In genomic region chr17:13321932-13322701, GRCh38 we compare ENCODE assay signal across 25 cellular contexts.
"Had no signal": no experiment of that assay in that cellular context is flagged by ENCODE, and none has a peak within 500 bp of the region (broad histone marks: within the 10 kb centered on the region; RNA-seq: fewer than 3 reads in every experiment).

No MANE protein-coding gene starts in this region.

- H3K4me3 ChIP-seq: cardiac muscle cell, SJSA1 had no signal

- ATAC-seq: activated naive CD4-positive, alpha-beta T cell treated with anti-CD3 and anti-CD28 coated beads, Interleukin-2, amount 50 U/mL, for 72 hours; activated naive CD8-positive, alpha-beta T cell treated with anti-CD3 and anti-CD28 coated beads, Interleukin-2, amount 50 U/mL, for 24 hours; activated T-cell treated with anti-CD3 and anti-CD28 coated beads, Interleukin-2, amount 50 U/mL, for 4 hours; Panc1; SK-N-SH treated with all-trans-retinoic acid at 6 μM for 48 hours had no signal

- H3K27me3 Mint-ChIP-seq: activated B cell treated with CpG ODN at 0.5 μM for 24 hours; activated CD4-positive, alpha-beta T cell treated with anti-CD3 and anti-CD28 coated beads, Interleukin-2, amount 10 ng/mL, durations not matched to agents 7 days and 5 days had no signal

- DNase-seq: activated B cell treated with CpG ODN at 0.5 μM for 24 hours; activated CD4-positive, alpha-beta memory T cell treated with anti-CD3 and anti-CD28 coated beads for 36 hours; activated CD4-positive, alpha-beta T cell treated with anti-CD3 and anti-CD28 coated beads, Interleukin-2, amount 10 ng/mL, durations not matched to agents 7 days and 5 days; activated CD8-positive, alpha-beta memory T cell treated with anti-CD3 and anti-CD28 coated beads for 24 hours; activated effector memory CD4-positive, alpha-beta T cell treated with anti-CD3 and anti-CD28 coated beads, Interleukin-2, amount 50 U/mL, for 16 hours; activated naive CD4-positive, alpha-beta T cell treated with Interleukin-2 at 50 U/mL for 16 hours; activated naive CD8-positive, alpha-beta T cell treated with anti-CD3 and anti-CD28 coated beads, Interleukin-2, amount 50 U/mL, for 24 hours; activated T-cell treated with anti-CD3 and anti-CD28 coated beads, Interleukin-2, amount 50 U/mL, for 4 hours; brain microvascular endothelial cell; MM.1S; NCI-H1105; NCI-H1436; NCI-H1694 treated with DMSO at 0.1 percent for 48 hours; NCI-H2029 treated with DMSO at 0.1 percent for 48 hours; NCI-H510A treated with DMSO at 0.1 percent for 48 hours; NCI-H69; NK-92 treated with Interleukin-12 subunit alpha and Interleukin-12 subunit beta, amount 100 ng/mL, for 24 hours; OCI-M1; SHP77 had no signal

- H3K4me1 ChIP-seq: SJSA1 had no signal

- H3K9me3 ChIP-seq: SJSA1 had no signal

- H3K36me3 Mint-ChIP-seq: activated CD4-positive, alpha-beta memory T cell treated with anti-CD3 and anti-CD28 coated beads for 36 hours; activated naive CD4-positive, alpha-beta T cell treated with anti-CD3 and anti-CD28 coated beads, Interleukin-2, amount 50 U/mL, for 72 hours had no signal

- H3K9me3 Mint-ChIP-seq: activated B cell treated with CpG ODN at 0.5 μM for 24 hours; activated CD4-positive, alpha-beta memory T cell treated with anti-CD3 and anti-CD28 coated beads for 36 hours; activated CD4-positive, alpha-beta T cell treated with anti-CD3 and anti-CD28 coated beads, Interleukin-2, amount 10 ng/mL, durations not matched to agents 7 days and 5 days; activated naive CD4-positive, alpha-beta T cell treated with anti-CD3 and anti-CD28 coated beads, Interleukin-2, amount 50 U/mL, for 72 hours; activated naive CD8-positive, alpha-beta T cell treated with anti-CD3 and anti-CD28 coated beads, Interleukin-2, amount 50 U/mL, for 24 hours; activated T-cell treated with anti-CD3 and anti-CD28 coated beads, Interleukin-2, amount 50 U/mL, for 4 hours; T-helper 1 cell treated with Interleukin-12 subunit alpha and Interleukin-12 subunit beta and Interleukin-4 antibody, amounts not matched to agents 30 μg/mL and 1 μg/mL, for 36 hours had no signal

- H3K27ac Mint-ChIP-seq: activated B cell treated with CpG ODN at 0.5 μM for 24 hours; activated CD4-positive, alpha-beta memory T cell treated with anti-CD3 and anti-CD28 coated beads for 36 hours; activated CD4-positive, alpha-beta T cell treated with anti-CD3 and anti-CD28 coated beads, Interleukin-2, amount 10 ng/mL, durations not matched to agents 7 days and 5 days; activated naive CD4-positive, alpha-beta T cell treated with anti-CD3 and anti-CD28 coated beads, Interleukin-2, amount 50 U/mL, for 72 hours; activated naive CD8-positive, alpha-beta T cell treated with anti-CD3 and anti-CD28 coated beads, Interleukin-2, amount 50 U/mL, for 24 hours; T-helper 1 cell treated with Interleukin-12 subunit alpha and Interleukin-12 subunit beta and Interleukin-4 antibody, amounts not matched to agents 30 μg/mL and 1 μg/mL, for 36 hours had no signal

- H3K27me3 ChIP-seq: brain microvascular endothelial cell, cardiac muscle cell, SJSA1 had no signal

- H3K4me1 Mint-ChIP-seq: activated B cell treated with CpG ODN at 0.5 μM for 24 hours; activated CD4-positive, alpha-beta T cell treated with anti-CD3 and anti-CD28 coated beads, Interleukin-2, amount 10 ng/mL, durations not matched to agents 7 days and 5 days; activated naive CD8-positive, alpha-beta T cell treated with anti-CD3 and anti-CD28 coated beads, Interleukin-2, amount 50 U/mL, for 24 hours had no signal

- H3K36me3 ChIP-seq: brain microvascular endothelial cell, cardiac muscle cell, SJSA1 had no signal

- H3K27ac ChIP-seq: brain microvascular endothelial cell, cardiac muscle cell, SJSA1 had no signal

- H3K4me3 Mint-ChIP-seq: activated B cell treated with CpG ODN at 0.5 μM for 24 hours; activated CD4-positive, alpha-beta memory T cell treated with anti-CD3 and anti-CD28 coated beads for 36 hours; activated CD4-positive, alpha-beta T cell treated with anti-CD3 and anti-CD28 coated beads, Interleukin-2, amount 10 ng/mL, durations not matched to agents 7 days and 5 days; activated naive CD8-positive, alpha-beta T cell treated with anti-CD3 and anti-CD28 coated beads, Interleukin-2, amount 50 U/mL, for 24 hours; activated T-cell treated with anti-CD3 and anti-CD28 coated beads, Interleukin-2, amount 50 U/mL, for 4 hours; T-helper 1 cell treated with Interleukin-12 subunit alpha and Interleukin-12 subunit beta and Interleukin-4 antibody, amounts not matched to agents 30 μg/mL and 1 μg/mL, for 36 hours had no signal
